Comparison of ENCODE assay signal across 9 cellular contexts in genomic region chr15:70258369-70259029, GRCh38.
DNase-seq lines count a peak whose midpoint lies in the region; ATAC-seq, FAIRE-seq and TF ChIP-seq lines count a peak whose summit lies in the region.
"Had no signal": no experiment of that assay in that cellular context is flagged by ENCODE, and none has a peak within 500 bp of the region (broad histone marks: within the 10 kb centered on the region; RNA-seq: fewer than 3 reads in every experiment).

No MANE protein-coding gene starts in this region.

- peak; percentile 62 for DNase-seq in Ammon's horn (ENCODE audit: low spot score)
- peak; percentile 90 for DNase-seq in activated CD4-positive, alpha-beta T cell treated with anti-CD3 and anti-CD28 coated beads for 48 hours
- peak; percentile 10 for DNase-seq in endothelial cell of umbilical vein (ENCODE audit: low read depth, low spot score)
- DNase-seq in stimulated activated CD4-positive, alpha-beta T cell treated with anti-CD3 and anti-CD28 coated beads, TNF-alpha, amount 100 ng/mL, for 4 hours (ENCODE audit: low read depth in 3 of 3): peak; percentile 42 to 56 (median 46)
- no peak for DNase-seq in mesothelial cell of epicardium (ENCODE audit: low spot score in 2 of 2, unreplicated experiment in 2 of 2)

- peaks cover 5% of the 10 kb centered on the region for H3K27me3 Mint-ChIP-seq in mesothelial cell of epicardium (ENCODE audit: low read depth)

- dilution Hi-C loops in endothelial cell of umbilical vein (cut with MboI; ENCODE audit: extremely low pct_ligation_motif_present, low sequenced_read_pairs): no loop called here

- no peaks in the 10 kb centered on the region for H3K9me1 ChIP-seq in endothelial cell of umbilical vein (replicated peaks; ENCODE audit: control insufficient read depth, extremely low read depth, insufficient read depth, low read length)

- CTCF ChIA-PET in endothelial cell of umbilical vein (lab: Charles Lee): interaction anchor here (0.9 to 1.5 kb wide), 4 partner anchors 10 to 230 kb away, joined by 3 to 7 read pairs (median 4); no protein-coding TSS in a partner anchor

- no peak overlapping the region for H3K9ac ChIP-seq in endothelial cell of umbilical vein (replicated peaks; ENCODE audit: extremely low read depth, insufficient read depth, low read length)

- H3K9me3 Mint-ChIP-seq in mesothelial cell of epicardium: no peaks in the 10 kb centered on the region
- H3K9me3 Mint-ChIP-seq: neural crest cell had no signal

- TF ChIP-seq CTCF in endothelial cell of umbilical vein (IDR thresholded peaks at IDR 0.05; ENCODE audit: extremely low read depth in 1 of 2, insufficient read depth in 1 of 2, low read depth in 1 of 2, low read length in 2 of 2) (no peak), mesothelial cell of epicardium (IDR thresholded peaks at IDR 0.05; ENCODE audit: unreplicated experiment) (no peak)

- POLR2A ChIA-PET in endothelial cell of umbilical vein (lab: Charles Lee): no interaction called here

- intact Hi-C loops in endothelial cell of umbilical vein (cut with micrococcal nuclease): loop anchor here (1.0 to 5.0 kb wide), 2 partner anchors 105 to 229 kb away; no protein-coding TSS in a partner anchor

- no peak for TF ChIP-seq POLR2A in endothelial cell of umbilical vein (IDR thresholded peaks at IDR 0.05; ENCODE audit: low read depth, low read length)

- H4K20me1 ChIP-seq in endothelial cell of umbilical vein (replicated peaks; ENCODE audit: control insufficient read depth, extremely low read depth, insufficient read depth, low read length): no peaks in the 10 kb centered on the region

- peak; percentile 63 for ATAC-seq in HG02885 (IDR thresholded peaks at IDR 0.05; ENCODE audit: poor library complexity, unreplicated experiment)
- ATAC-seq in GM21515 (IDR thresholded peaks at IDR 0.05; ENCODE audit: unreplicated experiment): no peak
- no peak for ATAC-seq in GM18873 (IDR thresholded peaks at IDR 0.05; ENCODE audit: low FRiP score, unreplicated experiment)

- no peak overlapping the region for H3K4me2 ChIP-seq in endothelial cell of umbilical vein (ENCODE audit: insufficient read depth, low read length)

- H3K4me3 Mint-ChIP-seq in mesothelial cell of epicardium: no peak overlapping the region
- H3K4me3 Mint-ChIP-seq: neural crest cell had no signal

- BruUV-seq in endothelial cell of umbilical vein (replicated peaks; lab: Mats Ljungman, UMichigan): no TSS peak

- no peaks in the 10 kb centered on the region for H3K36me3 Mint-ChIP-seq in mesothelial cell of epicardium

- FAIRE-seq in endothelial cell of umbilical vein (lab: Jason Lieb, UNC): no peak

- H3K4me1 ChIP-seq in endothelial cell of umbilical vein (ENCODE audit: control insufficient read depth, extremely low read depth, insufficient read depth, low read length): no peaks in the 10 kb centered on the region

- no peaks in the 10 kb centered on the region for H3K9me3 ChIP-seq in endothelial cell of umbilical vein (replicated peaks; ENCODE audit: control insufficient read depth, insufficient read depth, low read length)

- no peak overlapping the region for H3K4me3 ChIP-seq in endothelial cell of umbilical vein (replicated peaks in 1 of 3; ENCODE audit: insufficient read depth in 1 of 3, low read depth in 1 of 3, low read length in 3 of 3)

- no peak overlapping the region for H3K27ac ChIP-seq in endothelial cell of umbilical vein (ENCODE audit: insufficient read depth, low read depth, low read length)

- H3K36me3 ChIP-seq in endothelial cell of umbilical vein (ENCODE audit: control insufficient read depth in 2 of 2, extremely low read depth in 1 of 2, insufficient read depth in 2 of 2, low read length in 2 of 2): no peaks in the 10 kb centered on the region

- peaks cover 41% of the 10 kb centered on the region for H3K4me1 Mint-ChIP-seq in mesothelial cell of epicardium

- no peak overlapping the region for H2AFZ ChIP-seq in endothelial cell of umbilical vein (ENCODE audit: low read depth, low read length)

- no peaks in the 10 kb centered on the region for H3K79me2 ChIP-seq in endothelial cell of umbilical vein (ENCODE audit: control insufficient read depth, insufficient read depth, low read length)

- peaks cover 0 to 3% of the 10 kb centered on the region in 2 experiments for H3K27me3 ChIP-seq in endothelial cell of umbilical vein (ENCODE audit: control insufficient read depth in 2 of 2, insufficient read depth in 2 of 2, low read length in 2 of 2)

- H3K27ac Mint-ChIP-seq in mesothelial cell of epicardium: no peak overlapping the region

TF ChIP-seq in endothelial cell of umbilical vein, 7 proteins besides CTCF, POLR2A, EP300 and RAD21:
- TF ChIP-seq, protein P1, sequence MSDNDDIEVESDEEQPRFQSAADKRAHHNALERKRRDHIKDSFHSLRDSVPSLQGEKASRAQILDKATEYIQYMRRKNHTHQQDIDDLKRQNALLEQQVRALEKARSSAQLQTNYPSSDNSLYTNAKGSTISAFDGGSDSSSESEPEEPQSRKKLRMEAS (IDR thresholded peaks at IDR 0.05; ENCODE audit: insufficient read depth, insufficient read length): no peak
- TF ChIP-seq FOS (IDR thresholded peaks at IDR 0.05; ENCODE audit: borderline replicate concordance, insufficient read depth, low read length) (no peak), JUN (IDR thresholded peaks at IDR 0.05; ENCODE audit: borderline replicate concordance, insufficient read depth, insufficient read length, low read depth) (no peak), GATA2 (IDR thresholded peaks at IDR 0.05; ENCODE audit: insufficient read depth, insufficient read length, low read depth, low read length) (no peak), MYC (IDR thresholded peaks at IDR 0.05; ENCODE audit: low read depth, low read length) (no peak), POLR2AphosphoS5 (IDR thresholded peaks at IDR 0.05; ENCODE audit: insufficient read depth, low read depth, low read length) (no peak), EZH2 (IDR thresholded peaks at IDR 0.05; ENCODE audit: borderline replicate concordance, low read depth, low read length, severe bottlenecking) (no peak)

Comparison
In these comparisons a context has a peak if more than half of its experiments do, and no peak if none do; other contexts are left out.
1. DNase-seq: peak in Ammon's horn (single experiment), activated CD4-positive, alpha-beta T cell treated with anti-CD3 and anti-CD28 coated beads for 48 hours (single experiment), endothelial cell of umbilical vein (single experiment) and stimulated activated CD4-positive, alpha-beta T cell treated with anti-CD3 and anti-CD28 coated beads, TNF-alpha, amount 100 ng/mL, for 4 hours (3 of 3); none in mesothelial cell of epicardium (0 of 2).